ENCODE assay signal across 8 cellular contexts in the genomic region with DNA sequence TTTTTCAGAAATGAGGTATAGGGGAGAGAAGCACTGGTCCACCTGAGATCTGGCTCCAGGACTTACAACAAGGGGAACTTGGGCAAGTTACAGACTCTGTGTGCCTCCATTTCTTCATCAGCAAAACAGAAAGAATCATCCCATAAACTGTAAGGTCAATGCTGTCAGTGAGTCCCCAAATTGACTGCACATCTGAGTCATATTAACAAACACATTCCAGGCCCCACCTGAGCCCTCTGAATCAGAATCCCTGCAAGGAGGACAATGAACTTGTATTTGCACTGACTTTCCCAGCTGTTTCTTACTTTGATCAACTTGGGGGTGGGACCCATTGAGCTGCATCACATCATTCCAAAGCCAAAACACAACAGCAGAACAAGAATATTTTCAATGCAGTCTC. TPM values are rescaled to one million over a fixed set of nuclear protein-coding genes. Genes with fewer than 3 reads are reported as not detected.
DNase-seq lines count a peak whose midpoint lies in the region; ATAC-seq and TF ChIP-seq lines count a peak whose summit lies in the region.
"Not testable (repeated sequence)": the region's sequence is repeated elsewhere in the genome, so short reads cannot be mapped to it uniquely, and the experiment has no call there.
"Had no signal": no experiment of that assay in that cellular context is flagged by ENCODE, and none has a peak within 500 bp of the region (broad histone marks: within the 10 kb centered on the region; RNA-seq: fewer than 3 reads in every experiment).

No MANE protein-coding gene starts in this region.

- not testable (repeated sequence) for H3F3A ChIP-seq in PC-3 (ENCODE audit: low read length, unreplicated experiment)

- H4K20me1 ChIP-seq in PC-3 (ENCODE audit: low read length); mammary epithelial cell (ENCODE audit: insufficient read depth, low read length): not testable (repeated sequence)

- H3K36me3 ChIP-seq in PC-3 (ENCODE audit: low read depth, low read length); mammary epithelial cell (ENCODE audit: insufficient read depth, low read length): not testable (repeated sequence)

- not testable (repeated sequence) for H3K27me3 Mint-ChIP-seq in Calu3 (ENCODE audit: unreplicated experiment)

- peak; percentile 83 for ATAC-seq in PC-3

- POLR2A ChIA-PET in PC-3 (lab: Charles Lee; ENCODE audit: unreplicated experiment), result not testable (repeated sequence)

- H3K27ac ChIP-seq in PC-3 (ENCODE audit: low read length), result peak overlapping the region; percentile 74
- H3K27ac ChIP-seq in mammary epithelial cell (ENCODE audit: insufficient read depth, low read depth, low read length), result peak overlapping the region; percentile 71
- peak overlapping the region; percentile 15 for H3K27ac ChIP-seq in epithelial cell of prostate

- DNase-seq in Calu3 (peak; percentile 5), HT1080 (ENCODE audit: low read depth) (peak; percentile 41), PC-3 (peak; percentile 82), mammary epithelial cell (peak; percentile 64), epithelial cell of prostate (ENCODE audit: low read depth, low spot score) (peak; percentile 20), kidney tubule cell (ENCODE audit: low spot score) (peak; percentile 40)

- peak overlapping the region; percentile 59 for H3K4me2 ChIP-seq in PC-3 (ENCODE audit: low read length)
- H3K4me2 ChIP-seq in mammary epithelial cell (ENCODE audit: insufficient read depth, low read depth, low read length), result not testable (repeated sequence)

- not testable (repeated sequence) for H3K27ac Mint-ChIP-seq in Calu3 (ENCODE audit: unreplicated experiment)

- H3K79me2 ChIP-seq in PC-3 (ENCODE audit: low read length); mammary epithelial cell (ENCODE audit: insufficient read depth, low read length): not testable (repeated sequence)

- CTCF ChIA-PET in Calu3 (lab: Charles Lee); PC-3 (lab: Charles Lee): not testable (repeated sequence)
- CTCF ChIA-PET in mammary epithelial cell (lab: Charles Lee; ENCODE audit: low non-redundant PET), result interaction anchor here (0.6 kb wide), 1 partner anchor 40 kb away, joined by 3 read pairs; no protein-coding TSS in a partner anchor

- H3K4me1 ChIP-seq in PC-3 (ENCODE audit: insufficient read depth, low read length), result peaks cover 40% of the 10 kb centered on the region
- H3K4me1 ChIP-seq in mammary epithelial cell (ENCODE audit: insufficient read depth, low read length), result not testable (repeated sequence)

- not testable (repeated sequence) for H3K36me3 Mint-ChIP-seq in Calu3 (ENCODE audit: insufficient read depth, unreplicated experiment)

- 0 out of 2 replicates have a peak overlapping the region, but pooled peaks have one; percentile 5 for H3K9ac ChIP-seq in PC-3 (ENCODE audit: low read length)
- H3K9ac ChIP-seq in mammary epithelial cell (ENCODE audit: insufficient read depth, low read length), result not testable (repeated sequence)

- H3K27me3 ChIP-seq in PC-3 (ENCODE audit: low read length); mammary epithelial cell (ENCODE audit: insufficient read depth, low read length): not testable (repeated sequence)

- not testable (repeated sequence) for H3K4me3 ChIP-seq in PC-3 (ENCODE audit: low read length); mammary epithelial cell (replicated peaks in 1 of 3; ENCODE audit: insufficient read depth in 1 of 3, low read depth in 2 of 3, low read length in 3 of 3)

- peaks cover 11% of the 10 kb centered on the region for H3K4me1 Mint-ChIP-seq in Calu3 (ENCODE audit: low read depth, unreplicated experiment)

- not testable (repeated sequence) for H2AFZ ChIP-seq in PC-3 (ENCODE audit: low read length); mammary epithelial cell (ENCODE audit: low read depth, low read length)

- not testable (repeated sequence) for H3K9me3 Mint-ChIP-seq in Calu3 (ENCODE audit: low read depth, unreplicated experiment)

- not testable (repeated sequence) for TF ChIP-seq CTCF in Calu3 (IDR thresholded peaks at IDR 0.05; ENCODE audit: unreplicated experiment); PC-3 (conservative IDR thresholded peaks at IDR 0.05; ENCODE audit: low read depth, low read length); mammary epithelial cell (conservative IDR thresholded peaks at IDR 0.05 in 1 of 2, IDR thresholded peaks at IDR 0.05 in 1 of 2; ENCODE audit: extremely low read depth in 1 of 2, insufficient read depth in 1 of 2, low read depth in 1 of 2, low read length in 2 of 2)

- not testable (repeated sequence) for H3K9me3 ChIP-seq in PC-3 (ENCODE audit: low read length); mammary epithelial cell (replicated peaks; ENCODE audit: insufficient read depth, low read length)

- BruUV-seq in Calu3 (replicated peaks; lab: Mats Ljungman, UMichigan); PC-3 (replicated peaks; lab: Mats Ljungman, UMichigan); mammary epithelial cell (replicated peaks; lab: Mats Ljungman, UMichigan): not testable (repeated sequence)

- intact Hi-C loops in Calu3 (cut with micrococcal nuclease; ENCODE audit: unreplicated experiment); PC-3 (cut with micrococcal nuclease); mammary epithelial cell (cut with micrococcal nuclease): not testable (repeated sequence)

- H3K9me2 ChIP-seq in PC-3 (replicated peaks; ENCODE audit: low read length), result not testable (repeated sequence)

- dilution Hi-C loops in mammary epithelial cell (cut with HindIII; ENCODE audit: low sequenced_read_pairs), result not testable (repeated sequence)

- H3K4me3 Mint-ChIP-seq in Calu3 (ENCODE audit: low read depth, unreplicated experiment), result not testable (repeated sequence)

- in situ Hi-C loops in mammary epithelial cell (cut with MboI; ENCODE audit: low sequenced_read_pairs in 2 of 2), result not testable (repeated sequence)

RNA-seq across cellular contexts. Expression of gene NBPF3, which starts 25.2 kb away (rescaled TPM):
- 6.7 and 6.9 TPM in 2 replicates for total RNA-seq in Calu3 (2022)
- total RNA-seq in HT1080 (2014; rRNA removed; shearing (Covaris generic)), result 12.3 and 13.2 TPM in 2 replicates
- 7.9 and 8.4 TPM in 2 replicates for polyA plus RNA-seq in HT1080 (2015; cell fraction: cytosol; rRNA removed)
- 9.6 and 10.0 TPM in 2 replicates for polyA plus RNA-seq in HT1080 (2015; cell fraction: nucleus; rRNA removed)
- total RNA-seq in PC-3 (2014; rRNA removed), result 26.0 and 35.5 TPM in 2 replicates
- 10 to 100 TPM; 12.8 to 14.6 TPM for total RNA-seq in mammary epithelial cell
- polyA plus RNA-seq in mammary epithelial cell, result 5.4 TPM
- 10.1 TPM for polyA minus RNA-seq in mammary epithelial cell

RNA-seq across cellular contexts. Expression of gene ALPL, which starts 44.1 kb away (rescaled TPM):
- 0.31 and 0.93 TPM in 2 replicates for total RNA-seq in Calu3 (2022)
- total RNA-seq in HT1080 (2014; rRNA removed; shearing (Covaris generic)), result not detected in 2 replicates
- not detected in 2 replicates for polyA plus RNA-seq in HT1080 (2015; cell fraction: cytosol; rRNA removed)
- not detected in 2 replicates for polyA plus RNA-seq in HT1080 (2015; cell fraction: nucleus; rRNA removed)
- total RNA-seq in PC-3 (2014; rRNA removed), result 0.73 and 0.86 TPM in 2 replicates
- not detected for total RNA-seq in mammary epithelial cell
- polyA plus RNA-seq in mammary epithelial cell, result 0.09 TPM
- polyA minus RNA-seq in mammary epithelial cell, result not detected
- total RNA-seq: CD4-positive, alpha-beta memory T cell; GM23248 had no signal
- polyA plus RNA-seq: CD4-positive, alpha-beta memory T cell had no signal

Comparison
In these comparisons a context has a peak if more than half of its experiments do, and no peak if none do; other contexts are left out.
1. DNase-seq: peak in every context shown above with its lines; median percentile 82 in PC-3; 64 in mammary epithelial cell; 41 in HT1080; 40 in kidney tubule cell; 20 in epithelial cell of prostate; 5 in Calu3.
2. H3K27ac ChIP-seq: peak in every context shown above with its lines; median percentile 74 in PC-3; 71 in mammary epithelial cell; 15 in epithelial cell of prostate.